Comparison of ENCODE assay signal across 15 cellular contexts in the genomic region with DNA sequence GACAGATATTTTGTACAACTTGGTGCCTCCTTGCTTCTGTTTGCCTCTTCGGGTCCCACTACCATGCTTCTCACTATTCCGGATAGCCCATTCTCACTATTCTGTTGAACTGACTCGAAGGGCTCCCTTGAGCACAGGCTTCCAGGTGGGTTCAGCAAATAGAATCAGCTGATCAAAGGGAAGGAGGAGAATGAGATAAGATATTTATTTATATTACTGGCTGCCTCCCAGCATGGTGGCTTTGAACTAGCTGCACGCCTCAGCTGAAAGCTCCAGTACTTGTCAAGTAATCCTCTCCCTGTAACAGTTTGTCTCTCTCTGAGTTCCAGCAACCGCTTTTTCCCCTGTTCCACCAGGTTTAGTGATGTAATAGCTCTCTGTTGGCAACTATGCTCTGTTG.
"Had no signal": no experiment of that assay in that cellular context is flagged by ENCODE, and none has a peak within 500 bp of the region (broad histone marks: within the 10 kb centered on the region; RNA-seq: fewer than 3 reads in every experiment).

No MANE protein-coding gene starts in this region.

- DNase-seq: activated CD4-positive, alpha-beta T cell treated with anti-CD3 and anti-CD28 coated beads for 1 hour; activated CD4-positive, alpha-beta T cell treated with anti-CD3 and anti-CD28 coated beads, Interleukin-2, amount 50 U/mL, for 1 hour; activated gamma-delta T cell treated with Interleukin-2 at 50 U/mL for 16 hours; activated T-cell treated with anti-CD3 and anti-CD28 coated beads, Interleukin-2, amount 50 U/mL, for 1 hour; anterior cingulate cortex; body of pancreas; cortex of kidney; head of caudate nucleus; left ventricle myocardium superior; right cardiac atrium; stimulated activated CD4-positive, alpha-beta T cell treated with anti-CD3 and anti-CD28 coated beads, Interleukin-12 subunit alpha, Interleukin-12 subunit beta, amount 100 ng/mL, for 4 hours; stimulated activated CD4-positive, alpha-beta T cell treated with anti-CD3 and anti-CD28 coated beads, Interleukin-4, amount 100 ng/mL, for 4 hours; tibial artery had no signal

- ATAC-seq: body of pancreas; gastroesophageal sphincter; left ventricle myocardium superior; natural killer cell treated with Interleukin-12 subunit alpha and Interleukin-12 subunit beta and Interleukin-15 and Interleukin-18, amount 100 ng/mL, for 72 hours; right cardiac atrium had no signal
